12 cellular contexts compared by ENCODE assay signal in the genomic region with DNA sequence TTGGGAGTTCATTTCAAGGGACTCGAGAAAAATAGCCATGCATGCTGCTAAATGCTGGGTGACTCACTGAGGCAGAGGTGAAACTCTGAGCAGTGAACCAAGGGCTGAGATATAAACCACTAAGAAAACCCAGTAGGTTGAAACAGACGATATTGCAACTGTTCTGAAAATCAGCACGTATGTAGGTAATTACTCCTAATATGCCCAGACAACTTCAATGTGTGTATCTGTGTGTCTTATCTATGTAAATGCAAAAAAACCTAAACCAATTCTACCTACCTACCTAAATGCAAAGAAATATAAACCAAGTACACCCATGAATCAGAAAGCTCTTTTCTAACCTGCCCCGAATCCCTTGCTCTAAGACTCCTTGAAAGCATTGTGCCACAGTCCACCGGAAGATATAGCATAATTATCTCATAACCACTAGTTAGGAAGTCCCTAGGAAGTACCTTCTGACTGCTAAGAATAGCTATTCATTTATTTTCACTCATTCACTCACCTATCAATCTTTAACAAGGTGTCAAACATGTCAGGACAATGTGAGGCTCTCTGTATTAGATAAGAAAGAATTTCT.
DNase-seq lines count a peak whose midpoint lies in the region; ATAC-seq and TF ChIP-seq lines count a peak whose summit lies in the region.
"Had no signal": no experiment of that assay in that cellular context is flagged by ENCODE, and none has a peak within 500 bp of the region (broad histone marks: within the 10 kb centered on the region; RNA-seq: fewer than 3 reads in every experiment).

No MANE protein-coding gene starts in this region.

- DNase-seq in GM10266 (ENCODE audit: extremely low spot score): peak; percentile 35
- peak; percentile 21 for DNase-seq in GM19238 (ENCODE audit: insufficient read length, low spot score)
- no peak for DNase-seq in T-helper 17 cell
- DNase-seq in pons (ENCODE audit: low spot score): no peak
- no peak for DNase-seq in COLO668 (lab: John Stamatoyannopoulos, UW; ENCODE audit: unreplicated experiment)
- no peak for DNase-seq in SHP77 (lab: John Stamatoyannopoulos, UW)
- no peak for DNase-seq in upper lobe of left lung
- DNase-seq: right cardiac atrium; stimulated activated naive CD4-positive, alpha-beta T cell treated with Interleukin-2 at 50 U/mL for 16 hours had no signal

- H3K4me1 Mint-ChIP-seq in T-helper 17 cell: peaks cover 18% of the 10 kb centered on the region

- peaks cover 2% of the 10 kb centered on the region for H3K36me3 Mint-ChIP-seq in T-helper 17 cell (ENCODE audit: low read depth)

- H3K4me3 ChIP-seq in upper lobe of left lung: no peak overlapping the region
- H3K4me3 ChIP-seq: BLaER1 treated with 17β-estradiol and CSF1 and Interleukin-3, amounts not matched to agents 10 nM and 100 nM had no signal

- TF ChIP-seq EP300 in upper lobe of left lung (IDR thresholded peaks at IDR 0.05): no peak

- no peaks in the 10 kb centered on the region for H3K27me3 Mint-ChIP-seq in T-helper 17 cell

- WGBS in upper lobe of left lung, 2 donors: 83 to 87% methylated on average over 5 of the region's 5 CpGs

- H3K9me3 ChIP-seq in T-helper 17 cell (ENCODE audit: control insufficient read depth, low read length, poor library complexity, severe bottlenecking) (peaks cover 3% of the 10 kb centered on the region), upper lobe of left lung (peaks cover 0 to 7% (median 0%) of the 10 kb centered on the region in 4 donors)

- TF ChIP-seq CTCF in GM10266 (IDR thresholded peaks at IDR 0.05; ENCODE audit: control insufficient read depth, insufficient read depth, low read depth, missing control alignments) (no peak), upper lobe of left lung (IDR thresholded peaks at IDR 0.05) (no peak)

- no peak for TF ChIP-seq POLR2A in upper lobe of left lung (IDR thresholded peaks at IDR 0.05)

- H3K4me1 ChIP-seq in upper lobe of left lung: no peaks in the 10 kb centered on the region

- ATAC-seq in HG02870 (IDR thresholded peaks at IDR 0.05; ENCODE audit: unreplicated experiment): peak; percentile 88
- no peak for ATAC-seq in T-helper 17 cell
- ATAC-seq in upper lobe of left lung (ENCODE audit: low FRiP score in 2 of 2): no peak
- ATAC-seq: Panc1, right cardiac atrium had no signal

- no peak overlapping the region for H3K27ac ChIP-seq in upper lobe of left lung
- H3K27ac ChIP-seq: BLaER1 treated with 17β-estradiol and CSF1 and Interleukin-3, amounts not matched to agents 10 nM and 100 nM had no signal

- peak overlapping the region; percentile 76 for H3K27ac Mint-ChIP-seq in T-helper 17 cell

- H3K27me3 ChIP-seq in upper lobe of left lung: no peaks in the 10 kb centered on the region
- H3K27me3 ChIP-seq: BLaER1 treated with 17β-estradiol and CSF1 and Interleukin-3, amounts not matched to agents 10 nM and 100 nM had no signal

- H3K36me3 ChIP-seq in upper lobe of left lung: no peaks in the 10 kb centered on the region

- H3K4me3 Mint-ChIP-seq in T-helper 17 cell: peak overlapping the region; percentile 58

Comparison
In these comparisons a context has a peak if more than half of its experiments do, and no peak if none do; other contexts are left out.
1. DNase-seq: peak in GM10266 (single experiment) and GM19238 (single experiment); none in T-helper 17 cell (0 of 3), pons (single experiment), COLO668 (single experiment), SHP77 (0 of 2) and upper lobe of left lung (0 of 2).